Comparison of ENCODE assay signal across 29 cellular contexts in the genomic region with DNA sequence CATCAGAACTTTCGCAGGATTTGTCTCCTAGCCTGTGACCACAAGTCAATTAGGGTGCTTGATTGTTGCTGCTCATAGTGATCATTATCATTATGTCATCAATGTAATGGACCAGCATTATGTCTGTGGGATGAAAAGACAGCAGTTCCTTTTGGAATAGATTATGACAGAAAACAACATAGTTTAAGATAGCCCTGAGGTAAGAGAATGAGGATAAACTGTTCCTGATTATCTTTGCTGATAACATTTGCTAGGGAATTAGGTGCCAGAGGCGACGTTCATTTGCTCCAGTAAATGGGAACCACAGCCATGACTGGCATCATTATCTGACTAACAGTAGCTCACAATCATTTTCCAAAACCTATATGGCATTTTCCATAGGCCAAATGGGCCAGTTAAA. TPM values are rescaled to one million over a fixed set of nuclear protein-coding genes. Genes with fewer than 3 reads are reported as not detected.
DNase-seq lines count a peak whose midpoint lies in the region; ATAC-seq, FAIRE-seq and TF ChIP-seq lines count a peak whose summit lies in the region.
"Had no signal": no experiment of that assay in that cellular context is flagged by ENCODE, and none has a peak within 500 bp of the region (broad histone marks: within the 10 kb centered on the region; RNA-seq: fewer than 3 reads in every experiment).

No MANE protein-coding gene starts in this region.

- H3K4me3 Mint-ChIP-seq in astrocyte (ENCODE audit: unreplicated experiment), result no peak overlapping the region
- no peak overlapping the region for H3K4me3 Mint-ChIP-seq in CD14-positive monocyte
- H3K4me3 Mint-ChIP-seq: CD4-positive, CD25-positive, alpha-beta regulatory T cell; IgD-negative memory B cell had no signal

- H3K79me2 ChIP-seq in SK-N-SH (ENCODE audit: insufficient read depth), result no peaks in the 10 kb centered on the region
- H3K79me2 ChIP-seq in astrocyte (ENCODE audit: insufficient read depth, low read length), result no peaks in the 10 kb centered on the region

- H3K36me3 Mint-ChIP-seq in astrocyte (ENCODE audit: low read depth, unreplicated experiment) (no peaks in the 10 kb centered on the region), CD14-positive monocyte (no peaks in the 10 kb centered on the region)
- H3K36me3 Mint-ChIP-seq: CD4-positive, CD25-positive, alpha-beta regulatory T cell; IgD-negative memory B cell had no signal

- no peaks in the 10 kb centered on the region for H3K9me2 ChIP-seq in SK-N-SH

- H3K27ac Mint-ChIP-seq in astrocyte (ENCODE audit: unreplicated experiment) (no peak overlapping the region), CD14-positive monocyte (no peak overlapping the region)
- H3K27ac Mint-ChIP-seq: CD4-positive, CD25-positive, alpha-beta regulatory T cell had no signal

- H3K4me1 Mint-ChIP-seq in astrocyte (ENCODE audit: low read depth, unreplicated experiment) (no peaks in the 10 kb centered on the region), CD14-positive monocyte (peaks cover 13% of the 10 kb centered on the region)

- no peaks in the 10 kb centered on the region for H3K9me3 ChIP-seq in SK-N-SH
- H3K9me3 ChIP-seq in astrocyte (ENCODE audit: insufficient read depth, low read depth, low read length), result no peaks in the 10 kb centered on the region
- no peaks in the 10 kb centered on the region for H3K9me3 ChIP-seq in prostate gland
- no peaks in the 10 kb centered on the region for H3K9me3 ChIP-seq in mucosa of descending colon
- H3K9me3 ChIP-seq: BE2C, SJCRH30 had no signal

- TF ChIP-seq EP300 in SK-N-SH (IDR thresholded peaks at IDR 0.05; ENCODE audit: borderline replicate concordance in 1 of 2, low read depth in 1 of 2, low read length in 1 of 2), result peak in 1 of 2 experiments; percentile 65; a peak in 1 of 4 replicates

- POLR2A ChIA-PET in SK-N-SH (lab: Yijun Ruan, JAX), result no interaction called here

- no peak for TF ChIP-seq POLR2A in prostate gland (IDR thresholded peaks at IDR 0.05)

- H3K36me3 ChIP-seq in SK-N-SH (replicated peaks in 1 of 2; ENCODE audit: control insufficient read depth in 1 of 2, insufficient read depth in 2 of 2, low read length in 1 of 2) (no peaks in the 10 kb centered on the region), astrocyte (ENCODE audit: insufficient read depth, low read length) (no peaks in the 10 kb centered on the region), prostate gland (no peaks in the 10 kb centered on the region), mucosa of descending colon (ENCODE audit: low read depth) (no peaks in the 10 kb centered on the region)
- H3K36me3 ChIP-seq: BE2C, SJCRH30 had no signal

- ATAC-seq in SK-N-SH treated with all-trans-retinoic acid at 6 μM for 48 hours, result no peak
- no peak for ATAC-seq in mucosa of descending colon
- ATAC-seq: PC-3, Right ventricle myocardium inferior had no signal

- CTCF ChIA-PET in SK-N-SH (lab: Yijun Ruan, JAX), result no interaction called here

- H3F3A ChIP-seq in SK-N-SH (replicated peaks; ENCODE audit: insufficient read depth), result no peaks in the 10 kb centered on the region

- DNase-seq in SK-N-SH (peak; percentile 44), astrocyte (ENCODE audit: low read depth) (no peak), prostate gland (ENCODE audit: low spot score) (no peak), DMS153 treated with DMSO at 0.1 percent for 48 hours (lab: John Stamatoyannopoulos, UW; ENCODE audit: unreplicated experiment) (no peak), mucosa of descending colon (no peak), CD14-positive monocyte (ENCODE audit: low spot score) (no peak)
- DNase-seq: 8988T; ACHN; BE2C; CD4-positive, CD25-positive, alpha-beta regulatory T cell; GDM1; HCEC 1CT; NCI-H1092; NCI-H1436 treated with DMSO at 0.1 percent for 48 hours; NCI-H2029; NCI-H446; NCI-H524 treated with DMSO at 0.1 percent for 48 hours; NCI-H774; NK-92 treated with Interleukin-12 subunit alpha and Interleukin-12 subunit beta, amount 100 ng/mL, for 24 hours; SJCRH30 had no signal

- H3K27me3 Mint-ChIP-seq in astrocyte (ENCODE audit: low read depth, unreplicated experiment) (no peaks in the 10 kb centered on the region), CD14-positive monocyte (ENCODE audit: low read depth in 3 of 3) (no peaks in the 10 kb centered on the region)
- H3K27me3 Mint-ChIP-seq: CD4-positive, CD25-positive, alpha-beta regulatory T cell had no signal

- H3K4me1 ChIP-seq in SK-N-SH (ENCODE audit: control insufficient read depth in 1 of 2, insufficient read depth in 2 of 2, low read depth in 1 of 2, low read length in 1 of 2) (no peaks in the 10 kb centered on the region; a peak in 1 of 4 replicates), astrocyte (ENCODE audit: insufficient read depth, low read length) (no peaks in the 10 kb centered on the region), prostate gland (replicated peaks) (no peaks in the 10 kb centered on the region), mucosa of descending colon (ENCODE audit: low read depth) (no peaks in the 10 kb centered on the region)
- H3K4me1 ChIP-seq: BE2C, SJCRH30 had no signal

- no peak for TF ChIP-seq CTCF in SK-N-SH (IDR thresholded peaks at IDR 0.05)
- TF ChIP-seq CTCF in astrocyte (IDR thresholded peaks at IDR 0.05; ENCODE audit: insufficient read depth, low read depth, low read length), result no peak
- no peak for TF ChIP-seq CTCF in prostate gland (IDR thresholded peaks at IDR 0.05)
- TF ChIP-seq CTCF in mucosa of descending colon (IDR thresholded peaks at IDR 0.05), result no peak
- no peak for TF ChIP-seq CTCF in CD14-positive monocyte (IDR thresholded peaks at IDR 0.05)

- peak; percentile 59 for FAIRE-seq in astrocyte (lab: Jason Lieb, UNC)
- FAIRE-seq: D721Med, GM12878, H1 had no signal

- intact Hi-C loops in prostate gland (cut with DNase I), result no loop called here
- intact Hi-C loops in mucosa of descending colon (cut with DNase I, micrococcal nuclease), result no loop called here
- intact Hi-C loops in CD14-positive monocyte (cut with micrococcal nuclease), result no loop called here

- H3K4me3 ChIP-seq in SK-N-SH (ENCODE audit: low read depth in 2 of 2, low read length in 1 of 2), result no peak overlapping the region
- no peak overlapping the region for H3K4me3 ChIP-seq in astrocyte (ENCODE audit: insufficient read depth, low read depth, low read length)
- no peak overlapping the region for H3K4me3 ChIP-seq in prostate gland
- no peak overlapping the region for H3K4me3 ChIP-seq in mucosa of descending colon
- H3K4me3 ChIP-seq: GM12878, SJCRH30 had no signal

- WGBS in SK-N-SH (ENCODE audit: low lambda C conversion rate), result 39% methylated on average over 3 of the region's 3 CpGs
- WGBS in prostate gland, result 55% methylated on average over 3 of the region's 3 CpGs

- no peak overlapping the region for H2AFZ ChIP-seq in SK-N-SH (ENCODE audit: low read depth)
- peak overlapping the region; percentile 10 for H2AFZ ChIP-seq in astrocyte (ENCODE audit: low read depth, low read length)

- H3K27me3 ChIP-seq in SK-N-SH (ENCODE audit: insufficient read depth) (no peaks in the 10 kb centered on the region), astrocyte (ENCODE audit: insufficient read depth, low read length) (no peaks in the 10 kb centered on the region), prostate gland (replicated peaks; ENCODE audit: insufficient read depth) (no peaks in the 10 kb centered on the region)
- H3K27me3 ChIP-seq: BE2C, SJCRH30 had no signal

- H3K9me3 Mint-ChIP-seq in astrocyte (ENCODE audit: unreplicated experiment) (no peaks in the 10 kb centered on the region), CD14-positive monocyte (no peaks in the 10 kb centered on the region)
- H3K9me3 Mint-ChIP-seq: CD4-positive, CD25-positive, alpha-beta regulatory T cell had no signal

- H3K4me2 ChIP-seq in SK-N-SH (no peak overlapping the region), astrocyte (ENCODE audit: low read length) (no peak overlapping the region)
- H3K4me2 ChIP-seq: KMS-11 had no signal

- TF ChIP-seq RAD21 in SK-N-SH (IDR thresholded peaks at IDR 0.05; ENCODE audit: low read length), result no peak

- H4K20me1 ChIP-seq in SK-N-SH (ENCODE audit: insufficient read depth), result no peaks in the 10 kb centered on the region
- H4K20me1 ChIP-seq in astrocyte (ENCODE audit: insufficient read depth, low read length), result no peaks in the 10 kb centered on the region

- H3K27ac ChIP-seq in SK-N-SH (ENCODE audit: low read depth in 2 of 2, low read length in 1 of 2), result peak overlapping the region in 1 of 2 experiments; percentile 40; a peak in 1 of 4 replicates
- no peak overlapping the region for H3K27ac ChIP-seq in astrocyte (ENCODE audit: low read depth, low read length)
- H3K27ac ChIP-seq in prostate gland, result peak overlapping the region; percentile 33 to 53
- H3K27ac ChIP-seq: HL-60, KMS-11, SJCRH30 had no signal

- H3K9ac ChIP-seq in SK-N-SH, result no peak overlapping the region
- H3K9ac ChIP-seq in astrocyte (ENCODE audit: low read length), result no peak overlapping the region
- H3K9ac ChIP-seq: KMS-11 had no signal

TF ChIP-seq in SK-N-SH, 30 proteins besides CTCF, POLR2A, EP300 and RAD21:
- TF ChIP-seq RCOR1 (IDR thresholded peaks at IDR 0.05; ENCODE audit: low read length) (peak; percentile 66; the same call in 1 of the 2 replicates), SMC3 (IDR thresholded peaks at IDR 0.05; ENCODE audit: low read depth, low read length) (no peak), TCF12 (IDR thresholded peaks at IDR 0.05) (peak; percentile 9; the same call in 1 of the 2 replicates), CHD2 (IDR thresholded peaks at IDR 0.05; ENCODE audit: low read length, partially characterized antibody) (no peak), FOXJ3 (CRISPR knock-in tag; IDR thresholded peaks at IDR 0.05) (peak; percentile 61; the same call in 1 of the 2 replicates), GATA2 (CRISPR knock-in tag; IDR thresholded peaks at IDR 0.05) (peak; percentile 89), FOSL2 (IDR thresholded peaks at IDR 0.05; ENCODE audit: borderline replicate concordance, low read depth) (no peak)

TF ChIP-seq in SK-N-SH treated with all-trans-retinoic acid at 6 μM for 48 hours, 23 proteins besides CTCF, POLR2A, EP300 and RAD21 (continues in another document):
- TF ChIP-seq ISL1 (CRISPR knock-in tag; IDR thresholded peaks at IDR 0.05) (no peak), OSR1 (CRISPR knock-in tag; IDR thresholded peaks at IDR 0.05) (no peak)

RNA-seq across cellular contexts. Expression of a gene that starts 12.7 kb away (rescaled TPM):
- polyA plus RNA-seq in SK-N-SH (2012; rRNA removed) (26.7 and 40.2 TPM in 2 replicates), CD14-positive monocyte (10 to 100 TPM; 12.5 to 21.4 TPM)
- polyA plus RNA-seq in SK-N-SH (2012; cell fraction: cytosol; rRNA removed), result 29.6 and 34.4 TPM in 2 replicates
- 51.5 and 110 TPM in 2 replicates for polyA plus RNA-seq in SK-N-SH (2012; cell fraction: nucleus; rRNA removed)
- total RNA-seq in astrocyte (64.8 and 68.6 TPM in 2 replicates), prostate gland (10 to 100 TPM; 48.0 to 76.2 TPM), mucosa of descending colon (10 to 100 TPM; 66.5 to 82.6 (median 75.8) TPM)
